9 cellular contexts compared by ENCODE assay signal in genomic region chr10:46523119-46523880, GRCh38. TPM values are rescaled to one million over a fixed set of nuclear protein-coding genes. Genes with fewer than 3 reads are reported as not detected.
DNase-seq lines count a peak whose midpoint lies in the region; ATAC-seq and TF ChIP-seq lines count a peak whose summit lies in the region.
"Had no signal": no experiment of that assay in that cellular context is flagged by ENCODE, and none has a peak within 500 bp of the region (broad histone marks: within the 10 kb centered on the region; RNA-seq: fewer than 3 reads in every experiment).

No MANE protein-coding gene starts in this region.

- no peak for ATAC-seq in HG02610 (IDR thresholded peaks at IDR 0.05; ENCODE audit: unreplicated experiment)
- no peak for ATAC-seq in HG02973 (IDR thresholded peaks at IDR 0.05; ENCODE audit: unreplicated experiment)

- H3K4me3 ChIP-seq in fibroblast of the aortic adventitia (ENCODE audit: low read depth, low read length) (no peak overlapping the region), coronary artery (no peak overlapping the region)

- H3K27ac ChIP-seq in RWPE1 = peak overlapping the region; percentile 95
- no peak overlapping the region for H3K27ac ChIP-seq in coronary artery

- intact Hi-C loops in posterior vena cava (cut with DNase I) = no loop called here

- DNase-seq in GM03348 (ENCODE audit: low spot score) = peak; percentile 62
- DNase-seq in RWPE1 (ENCODE audit: low spot score) = peak; percentile 94
- peak; percentile 44 for DNase-seq in fibroblast of the aortic adventitia (ENCODE audit: low read depth)
- DNase-seq in posterior vena cava (ENCODE audit: low spot score) = peak; percentile 82
- DNase-seq in coronary artery (ENCODE audit: low spot score) = no peak
- no peak for DNase-seq in hypothalamus (lab: John Stamatoyannopoulos, UW)
- DNase-seq: KG1 had no signal

- TF ChIP-seq CTCF in RWPE1 (conservative IDR thresholded peaks at IDR 0.05; ENCODE audit: low read depth) = no peak
- no peak for TF ChIP-seq CTCF in fibroblast of the aortic adventitia (IDR thresholded peaks at IDR 0.05; ENCODE audit: insufficient read depth, low read length)
- no peak for TF ChIP-seq CTCF in coronary artery (IDR thresholded peaks at IDR 0.05)

- CTCF ChIA-PET in RWPE1 (lab: Yijun Ruan, JAX) = interaction anchor here (0.7 kb wide), 1 partner anchor 35 kb away, joined by 5 read pairs; no protein-coding TSS in a partner anchor

- POLR2A ChIA-PET in RWPE1 (lab: Yijun Ruan, JAX; ENCODE audit: low non-redundant PET) = no interaction called here

RNA-seq across cellular contexts. Expression of gene GPRIN2, which starts 33.2 kb away (rescaled TPM):
- total RNA-seq in fibroblast of the aortic adventitia (ENCODE audit: low replicate concordance) = not detected in 2 replicates
- not detected for total RNA-seq in posterior vena cava

RNA-seq across cellular contexts. Expression of gene SYT15, which starts 55.6 kb away (rescaled TPM):
- under 0.01 and 0.41 TPM in 2 replicates for total RNA-seq in fibroblast of the aortic adventitia (ENCODE audit: low replicate concordance)
- total RNA-seq in posterior vena cava = 1 to 10 TPM; 5.9 to 6.8 TPM

RNA-seq across cellular contexts. Expression of gene NPY4R, which starts 57.5 kb away (rescaled TPM):
- not detected in 2 replicates for total RNA-seq in fibroblast of the aortic adventitia (ENCODE audit: low replicate concordance)
- not detected for total RNA-seq in posterior vena cava

Comparison
In these comparisons a context has a peak if more than half of its experiments do, and no peak if none do; other contexts are left out.
1. DNase-seq: peak in GM03348 (single experiment), RWPE1 (single experiment), fibroblast of the aortic adventitia (single experiment) and posterior vena cava (single experiment); none in coronary artery (single experiment) and hypothalamus (0 of 51).